8 cellular contexts compared by ENCODE assay signal in genomic region chr16:67969286-67970039, GRCh38. TPM values are rescaled to one million over a fixed set of nuclear protein-coding genes. Genes with fewer than 3 reads are reported as not detected.
A peak's percentile ranks its signal among the peaks of the same experiment; 100 is the strongest.
DNase-seq lines count a peak whose midpoint lies in the region; ATAC-seq and TF ChIP-seq lines count a peak whose summit lies in the region.

No MANE protein-coding gene starts in this region.

- H3K4me3 Mint-ChIP-seq in CD4-positive, alpha-beta memory T cell: peak overlapping the region; percentile 88 to 99 (median 96)
- H3K4me3 Mint-ChIP-seq in effector memory CD8-positive, alpha-beta T cell: peak overlapping the region; percentile 91 to 92
- H3K4me3 Mint-ChIP-seq in nephron: peak overlapping the region; percentile 92 to 95 (median 92)

- H3K36me3 Mint-ChIP-seq in CD4-positive, alpha-beta memory T cell: peaks cover 0 to 9% of the 10 kb centered on the region in 2 donors
- H3K36me3 Mint-ChIP-seq in effector memory CD8-positive, alpha-beta T cell (ENCODE audit: insufficient read depth): no peaks in the 10 kb centered on the region
- peaks cover 3% of the 10 kb centered on the region for H3K36me3 Mint-ChIP-seq in nephron (ENCODE audit: low read depth)

- TF ChIP-seq CTCF in nephron (IDR thresholded peaks at IDR 0.05; ENCODE audit: unreplicated experiment in 3 of 3): no peak

- no peaks in the 10 kb centered on the region for H3K36me3 ChIP-seq in CD4-positive, alpha-beta memory T cell (ENCODE audit: insufficient read depth, low read length)
- H3K36me3 ChIP-seq in KOPT-K1 (ENCODE audit: insufficient read depth, low read length): no peaks in the 10 kb centered on the region

- H3K4me3 ChIP-seq in CD4-positive, alpha-beta memory T cell (ENCODE audit: low read length in 2 of 2): peak overlapping the region; percentile 84 to 91

- peaks cover 17% of the 10 kb centered on the region for H3K4me1 ChIP-seq in CD4-positive, alpha-beta memory T cell (ENCODE audit: insufficient read depth, low read length)

- peaks cover 12 to 37% (median 19%) of the 10 kb centered on the region in 4 donors for H3K4me1 Mint-ChIP-seq in CD4-positive, alpha-beta memory T cell
- H3K4me1 Mint-ChIP-seq in effector memory CD8-positive, alpha-beta T cell (ENCODE audit: low read depth in 2 of 2): peaks cover 19 to 21% of the 10 kb centered on the region in 2 donors
- H3K4me1 Mint-ChIP-seq in nephron: peaks cover 35% of the 10 kb centered on the region

- H3K9me3 Mint-ChIP-seq in CD4-positive, alpha-beta memory T cell: no peaks in the 10 kb centered on the region
- H3K9me3 Mint-ChIP-seq in effector memory CD8-positive, alpha-beta T cell: no peaks in the 10 kb centered on the region
- no peaks in the 10 kb centered on the region for H3K9me3 Mint-ChIP-seq in nephron

- POLR2A ChIA-PET in CD4-positive, alpha-beta memory T cell (lab: Charles Lee; ENCODE audit: partially characterized antibody): interaction anchor here (0.6 to 4.7 kb wide), 6 partner anchors 10 to 436 kb away, joined by 3 to 49 read pairs (median 5); partner anchors contain the start of genes NFATC3 and PSMB10

- CTCF ChIA-PET in CD4-positive, alpha-beta memory T cell (lab: Charles Lee; ENCODE audit: partially characterized antibody): no interaction called here

- intact Hi-C loops in CD4-positive, alpha-beta memory T cell (cut with micrococcal nuclease): loop anchor here (1.0 to 2.0 kb wide), 2 partner anchors 33 to 54 kb away; partner anchors contain the start of genes DDX28, DUS2 and PSMB10

- H3K27me3 ChIP-seq in CD4-positive, alpha-beta memory T cell (ENCODE audit: insufficient read depth, low read length): no peaks in the 10 kb centered on the region

- H3K27ac Mint-ChIP-seq in CD4-positive, alpha-beta memory T cell: peak overlapping the region; percentile 83 to 98 (median 95)
- H3K27ac Mint-ChIP-seq in effector memory CD8-positive, alpha-beta T cell: peak overlapping the region; percentile 14 to 93
- H3K27ac Mint-ChIP-seq in nephron: peak overlapping the region; percentile 57 to 84 (median 75)

- H3K27me3 Mint-ChIP-seq in CD4-positive, alpha-beta memory T cell: no peaks in the 10 kb centered on the region
- no peaks in the 10 kb centered on the region for H3K27me3 Mint-ChIP-seq in effector memory CD8-positive, alpha-beta T cell
- H3K27me3 Mint-ChIP-seq in nephron (ENCODE audit: low read depth): peaks cover 7% of the 10 kb centered on the region

- no peaks in the 10 kb centered on the region for H3K9me3 ChIP-seq in CD4-positive, alpha-beta memory T cell (ENCODE audit: control insufficient read depth in 1 of 2, low read length in 2 of 2)
- H3K9me3 ChIP-seq in KOPT-K1 (ENCODE audit: insufficient read depth, low read length, poor library complexity, severe bottlenecking): no peaks in the 10 kb centered on the region

- ATAC-seq in effector memory CD8-positive, alpha-beta T cell (replicated peaks): peak; percentile 4
- ATAC-seq in GM19035 (IDR thresholded peaks at IDR 0.05; ENCODE audit: unreplicated experiment) (no peak), GM19455 (IDR thresholded peaks at IDR 0.05; ENCODE audit: unreplicated experiment) (no peak), GM21515 (IDR thresholded peaks at IDR 0.05; ENCODE audit: unreplicated experiment) (no peak)

- DNase-seq in CD4-positive, alpha-beta memory T cell: peak in 3 of 5 donors; percentile 22 to 39 (median 28)
- DNase-seq in effector memory CD8-positive, alpha-beta T cell: no peak
- DNase-seq in NCI-H1417 (lab: John Stamatoyannopoulos, UW): no peak

- peak overlapping the region; percentile 63 for H3K27ac ChIP-seq in CD4-positive, alpha-beta memory T cell (ENCODE audit: low read depth, low read length)
- peak overlapping the region; percentile 67 for H3K27ac ChIP-seq in KOPT-K1 (ENCODE audit: low read depth, low read length, poor library complexity, severe bottlenecking)

RNA-seq across cellular contexts. Expression of gene SLC12A4, which starts 1.0 kb away (rescaled TPM):
- total RNA-seq in CD4-positive, alpha-beta memory T cell: 10 to 100 TPM; 33.2 to 33.5 TPM
- polyA plus RNA-seq in CD4-positive, alpha-beta memory T cell: 1 to 10 TPM; 4.0 to 5.1 TPM

RNA-seq across cellular contexts. Expression of gene DPEP3, which starts 10.8 kb away (rescaled TPM):
- total RNA-seq in CD4-positive, alpha-beta memory T cell: 1 to 10 TPM in 1 of 2 experiments, under 1 TPM in 1; 0.91 to 1.2 TPM
- not detected for polyA plus RNA-seq in CD4-positive, alpha-beta memory T cell

RNA-seq across cellular contexts. Expression of gene LCAT, which starts 25.5 kb away (rescaled TPM):
- 10 to 100 TPM; 18.2 to 20.3 TPM for total RNA-seq in CD4-positive, alpha-beta memory T cell
- 1 to 10 TPM in 1 of 2 donors, not detected in 1; 1.9 TPM for polyA plus RNA-seq in CD4-positive, alpha-beta memory T cell

RNA-seq across cellular contexts. Expression of gene DPEP2, which starts 29.8 kb away (rescaled TPM):
- 100 to 1,000 TPM; 106 to 119 TPM for total RNA-seq in CD4-positive, alpha-beta memory T cell
- polyA plus RNA-seq in CD4-positive, alpha-beta memory T cell: 10 to 100 TPM; 46.9 to 58.8 TPM

RNA-seq across cellular contexts. Expression of gene PSMB10, which starts 32.8 kb away (rescaled TPM):
- total RNA-seq in CD4-positive, alpha-beta memory T cell: 100 to 1,000 TPM; 147 to 152 TPM
- 100 to 1,000 TPM; 461 to 777 TPM for polyA plus RNA-seq in CD4-positive, alpha-beta memory T cell

Comparison
In these comparisons a context has a peak if more than half of its experiments do, and no peak if none do; other contexts are left out.
1. DNase-seq: peak in CD4-positive, alpha-beta memory T cell (3 of 5); none in effector memory CD8-positive, alpha-beta T cell (0 of 3) and NCI-H1417 (0 of 3).
2. Peak in every context shown above with its lines, with median percentiles within 50 percentile points of each other: H3K27ac Mint-ChIP-seq and H3K4me3 Mint-ChIP-seq.